ENCODE assay signal across 23 cellular contexts in genomic region chr5:127766556-127767335, GRCh38.
DNase-seq lines count a peak whose midpoint lies in the region; ATAC-seq and TF ChIP-seq lines count a peak whose summit lies in the region.
"Had no signal": no experiment of that assay in that cellular context is flagged by ENCODE, and none has a peak within 500 bp of the region (broad histone marks: within the 10 kb centered on the region; RNA-seq: fewer than 3 reads in every experiment).

No MANE protein-coding gene starts in this region.

- peaks cover 9% of the 10 kb centered on the region for H3K4me1 Mint-ChIP-seq in osteocyte (ENCODE audit: unreplicated experiment)

- ATAC-seq in left ventricle myocardium superior (peak; percentile 19), GM21786 (IDR thresholded peaks at IDR 0.05; ENCODE audit: unreplicated experiment) (no peak)

- no peak overlapping the region for H3K4me3 ChIP-seq in adipocyte (ENCODE audit: low read length)
- H3K4me3 ChIP-seq: right lobe of liver, tibial nerve had no signal

- H3K9ac ChIP-seq in adipocyte (ENCODE audit: low read length) = no peak overlapping the region

- H3K36me3 ChIP-seq in adipocyte (ENCODE audit: control insufficient read depth, insufficient read depth, low read length, severe bottlenecking) = no peaks in the 10 kb centered on the region
- H3K36me3 ChIP-seq: right lobe of liver, tibial nerve had no signal

- peak overlapping the region; percentile 75 for H3K27ac Mint-ChIP-seq in osteocyte (ENCODE audit: unreplicated experiment)
- H3K27ac Mint-ChIP-seq: endodermal cell had no signal

- H3K36me3 Mint-ChIP-seq in osteocyte (ENCODE audit: unreplicated experiment) = no peaks in the 10 kb centered on the region

- H3K9me3 Mint-ChIP-seq in osteocyte (ENCODE audit: unreplicated experiment) = no peaks in the 10 kb centered on the region
- H3K9me3 Mint-ChIP-seq: endodermal cell had no signal

- H3K4me3 Mint-ChIP-seq in osteocyte (ENCODE audit: unreplicated experiment) = no peak overlapping the region
- H3K4me3 Mint-ChIP-seq: endodermal cell had no signal

- peaks cover 3% of the 10 kb centered on the region for H3K27me3 Mint-ChIP-seq in osteocyte (ENCODE audit: unreplicated experiment)

- H3K27me3 ChIP-seq in adipocyte (replicated peaks; ENCODE audit: control insufficient read depth, insufficient read depth, low read length) = no peaks in the 10 kb centered on the region
- H3K27me3 ChIP-seq: right lobe of liver, tibial nerve had no signal

- H3K9me3 ChIP-seq in adipocyte (ENCODE audit: control insufficient read depth, low read length) = no peaks in the 10 kb centered on the region
- H3K9me3 ChIP-seq: right lobe of liver, tibial nerve had no signal

- TF ChIP-seq CTCF in osteocyte (IDR thresholded peaks at IDR 0.05) = no peak

- H3K4me1 ChIP-seq in adipocyte (ENCODE audit: control insufficient read depth, insufficient read depth, low read length) = peaks cover 12% of the 10 kb centered on the region
- H3K4me1 ChIP-seq: right lobe of liver had no signal

- intact Hi-C loops in left ventricle myocardium superior (cut with micrococcal nuclease) = no loop called here

- peak; percentile 30 for DNase-seq in EL
- peak; percentile 21 for DNase-seq in adipocyte (ENCODE audit: low read depth)
- DNase-seq in left ventricle myocardium superior = no peak
- no peak for DNase-seq in osteocyte (ENCODE audit: extremely low spot score, unreplicated experiment)
- no peak for DNase-seq in dedifferentiated amniotic fluid mesenchymal stem cell (ENCODE audit: extremely low spot score)
- no peak for DNase-seq in HPDE6-E6E7 (ENCODE audit: extremely low spot score)
- DNase-seq in NCI-H774 (lab: John Stamatoyannopoulos, UW) = no peak
- DNase-seq: activated CD4-positive, alpha-beta T cell treated with anti-CD3 and anti-CD28 coated beads, Interleukin-2, amount 50 U/mL, for 1 hour; activated gamma-delta T cell treated with Interleukin-2 at 50 U/mL for 16 hours; amygdala; endodermal cell; hippocampal formation; Kasumi-1; NCI-H1417 treated with DMSO at 0.1 percent for 48 hours; NCI-H2171; NCI-H526 treated with DMSO at 0.1 percent for 48 hours; nucleus accumbens; right lobe of liver; SHP77 treated with DMSO at 0.1 percent for 48 hours; stimulated activated CD4-positive, alpha-beta T cell treated with anti-CD3 and anti-CD28 coated beads, Interleukin-1b, Interleukin-23, amount 100 ng/mL, for 48 hours; stimulated activated naive CD4-positive, alpha-beta T cell treated with Interleukin-2 at 50 U/mL for 16 hours had no signal

Comparison
In these comparisons a context has a peak if more than half of its experiments do, and no peak if none do; other contexts are left out.
1. DNase-seq: peak in EL (single experiment) and adipocyte (single experiment); none in left ventricle myocardium superior (single experiment), osteocyte (single experiment), dedifferentiated amniotic fluid mesenchymal stem cell (single experiment), HPDE6-E6E7 (single experiment) and NCI-H774 (single experiment).